18 cellular contexts compared by ENCODE assay signal in genomic region chr3:178304758-178305157, GRCh38.
DNase-seq lines count a peak whose midpoint lies in the region; ATAC-seq and TF ChIP-seq lines count a peak whose summit lies in the region.
"Had no signal": no experiment of that assay in that cellular context is flagged by ENCODE, and none has a peak within 500 bp of the region (broad histone marks: within the 10 kb centered on the region; RNA-seq: fewer than 3 reads in every experiment).

No MANE protein-coding gene starts in this region.

- no peak overlapping the region for H3K4me3 ChIP-seq in ACC112 (ENCODE audit: low read depth, low read length)
- no peak overlapping the region for H3K4me3 ChIP-seq in HEK293 (ENCODE audit: low read depth, low read length)
- H3K4me3 ChIP-seq: A549, lung had no signal

- POLR2A ChIA-PET in HEK293 (lab: Yijun Ruan, JAX) = no interaction called here

- no peaks in the 10 kb centered on the region for H3K27me3 ChIP-seq in ACC112 (ENCODE audit: insufficient read depth, low read length)

- no peaks in the 10 kb centered on the region for H3K36me3 ChIP-seq in ACC112 (ENCODE audit: insufficient read depth, low read length)
- H3K36me3 ChIP-seq in HEK293 (ENCODE audit: control insufficient read depth in 2 of 2, insufficient read depth in 1 of 2, low read length in 2 of 2) = no peaks in the 10 kb centered on the region

- peak; percentile 80 for DNase-seq in amniotic epithelial cell (ENCODE audit: low read depth)
- peak; percentile 49 for DNase-seq in glomerular visceral epithelial cell (ENCODE audit: extremely low spot score)
- DNase-seq in NCI-H1930 (lab: John Stamatoyannopoulos, UW) = no peak
- DNase-seq in NCI-H526 treated with DMSO at 0.1 percent for 48 hours (lab: John Stamatoyannopoulos, UW) = no peak
- DNase-seq: activated CD4-positive, alpha-beta T cell treated with anti-CD3 and anti-CD28 coated beads for 1 hour; H7; KBM-7; NCI-H1436; retina; stimulated activated CD4-positive, alpha-beta T cell treated with anti-CD3 and anti-CD28 coated beads, Interleukin-4, amount 100 ng/mL, for 1 hour had no signal

- H3K27ac ChIP-seq in ACC112 (ENCODE audit: low read depth, low read length) (peak overlapping the region; percentile 39; the same call in 1 of the 2 replicates), HEK293 (ENCODE audit: extremely low read depth, low read depth, low read length) (no peak overlapping the region)
- H3K27ac ChIP-seq: A549, epithelial cell of prostate, RWPE1 had no signal

- TF ChIP-seq CTCF in HEK293 (tag by site-specific recombination; IDR thresholded peaks at IDR 0.05) = no peak

- H2AFZ ChIP-seq in ACC112 (ENCODE audit: low read length, unreplicated experiment) = no peak overlapping the region

- CTCF ChIA-PET in HEK293 (lab: Yijun Ruan, JAX) = no interaction called here

- ATAC-seq in HG02981 (IDR thresholded peaks at IDR 0.05; ENCODE audit: unreplicated experiment) (no peak), GM21786 (IDR thresholded peaks at IDR 0.05; ENCODE audit: unreplicated experiment) (no peak)
- ATAC-seq: A549 had no signal

- no peaks in the 10 kb centered on the region for H3K9me3 ChIP-seq in HEK293 (ENCODE audit: control insufficient read depth, insufficient read depth, low read depth, low read length)
- H3K9me3 ChIP-seq: A549 had no signal

- H3K4me1 ChIP-seq in ACC112 (ENCODE audit: control insufficient read depth, insufficient read depth, low read length, unreplicated experiment) = peaks cover 4% of the 10 kb centered on the region
- no peaks in the 10 kb centered on the region for H3K4me1 ChIP-seq in HEK293 (ENCODE audit: control insufficient read depth, insufficient read depth, low read length)
- H3K4me1 ChIP-seq: A549 had no signal

- no peaks in the 10 kb centered on the region for H3K79me2 ChIP-seq in ACC112 (ENCODE audit: control insufficient read depth, insufficient read depth, low read length, unreplicated experiment)

TF ChIP-seq in HEK293, 187 proteins besides CTCF, POLR2A, EP300 and RAD21:
- TF ChIP-seq HIC1 (tag by site-specific recombination; IDR thresholded peaks at IDR 0.05) (peak; percentile 63; the same call in 1 of the 2 replicates), ZNF629 (tag by site-specific recombination; IDR thresholded peaks at IDR 0.05) (peak; percentile 38; the same call in 1 of the 2 replicates), ZNF350 (tag by site-specific recombination; IDR thresholded peaks at IDR 0.05) (no peak), IKZF3 (tag by site-specific recombination; IDR thresholded peaks at IDR 0.05) (no peak), ZNF366 (tag by site-specific recombination; conservative IDR thresholded peaks at IDR 0.05) (0 out of 2 replicates have a peak, but pooled peaks have one; percentile 22), PRDM6 (tag by site-specific recombination; IDR thresholded peaks at IDR 0.05) (no peak), ZNF266 (tag by site-specific recombination; IDR thresholded peaks at IDR 0.05; ENCODE audit: low read depth) (no peak), ZNF140 (tag by site-specific recombination; IDR thresholded peaks at IDR 0.05) (no peak), SCRT2 (tag by site-specific recombination; IDR thresholded peaks at IDR 0.05) (no peak), SP7 (tag by site-specific recombination; IDR thresholded peaks at IDR 0.05) (0 out of 2 replicates have a peak, but pooled peaks have one; percentile 37), ZNF362 (tag by site-specific recombination; IDR thresholded peaks at IDR 0.05) (peak; percentile 62; the same call in 1 of the 2 replicates)
TF ChIP-seq in HEK293: peak in this region for 5.

Comparison
In these comparisons a context has a peak if more than half of its experiments do, and no peak if none do; other contexts are left out.
1. DNase-seq: peak in amniotic epithelial cell (single experiment) and glomerular visceral epithelial cell (single experiment); none in NCI-H1930 (0 of 2) and NCI-H526 treated with DMSO at 0.1 percent for 48 hours (single experiment).